ENCODE assay signal across 2 cellular contexts in the genomic region with DNA sequence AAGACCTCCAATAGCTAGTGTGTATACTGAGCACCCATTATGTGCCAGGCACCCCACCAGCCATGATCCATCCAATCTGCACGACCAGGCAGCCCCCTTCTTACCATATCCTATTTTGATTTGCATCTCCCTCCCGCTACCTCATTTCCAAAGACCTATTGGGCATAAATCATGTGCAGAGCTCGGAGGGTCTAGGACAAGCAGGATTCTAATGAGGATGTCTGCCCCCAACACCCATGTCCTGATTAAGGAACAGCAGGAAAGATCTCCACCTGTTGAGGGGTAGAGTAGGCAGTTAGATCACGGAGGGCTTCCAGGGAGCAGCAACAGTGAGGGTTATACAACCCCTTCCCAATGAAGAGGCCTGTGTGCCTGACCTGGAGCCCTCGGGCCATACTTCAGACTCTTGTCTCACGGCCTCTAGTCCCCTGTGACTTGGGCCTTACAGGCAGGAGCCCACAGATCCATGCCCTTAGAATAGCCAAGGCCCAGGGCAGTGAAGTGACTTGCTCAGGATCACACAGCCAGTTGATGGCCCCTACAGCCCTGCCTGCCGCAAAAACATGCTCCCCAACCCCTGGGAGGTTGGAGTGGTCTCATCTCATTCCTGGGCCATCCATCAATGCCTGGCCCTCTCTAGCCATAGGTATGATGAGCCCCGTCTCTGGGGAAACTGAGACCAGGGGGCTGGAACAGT.
TF ChIP-seq lines count a peak whose summit lies in the region.

No MANE protein-coding gene starts in this region.

TF ChIP-seq in SK-N-SH, 30 proteins besides CTCF, POLR2A, EP300 and RAD21 (continued from another document):
- no peak for TF ChIP-seq ELF1 (IDR thresholded peaks at IDR 0.05)
- no peak for TF ChIP-seq RFX5 (IDR thresholded peaks at IDR 0.05; ENCODE audit: low read length)
- no peak for TF ChIP-seq FOXJ3 (CRISPR knock-in tag; IDR thresholded peaks at IDR 0.05)
- no peak for TF ChIP-seq GATA2 (CRISPR knock-in tag; IDR thresholded peaks at IDR 0.05)
- TF ChIP-seq, protein P1, sequence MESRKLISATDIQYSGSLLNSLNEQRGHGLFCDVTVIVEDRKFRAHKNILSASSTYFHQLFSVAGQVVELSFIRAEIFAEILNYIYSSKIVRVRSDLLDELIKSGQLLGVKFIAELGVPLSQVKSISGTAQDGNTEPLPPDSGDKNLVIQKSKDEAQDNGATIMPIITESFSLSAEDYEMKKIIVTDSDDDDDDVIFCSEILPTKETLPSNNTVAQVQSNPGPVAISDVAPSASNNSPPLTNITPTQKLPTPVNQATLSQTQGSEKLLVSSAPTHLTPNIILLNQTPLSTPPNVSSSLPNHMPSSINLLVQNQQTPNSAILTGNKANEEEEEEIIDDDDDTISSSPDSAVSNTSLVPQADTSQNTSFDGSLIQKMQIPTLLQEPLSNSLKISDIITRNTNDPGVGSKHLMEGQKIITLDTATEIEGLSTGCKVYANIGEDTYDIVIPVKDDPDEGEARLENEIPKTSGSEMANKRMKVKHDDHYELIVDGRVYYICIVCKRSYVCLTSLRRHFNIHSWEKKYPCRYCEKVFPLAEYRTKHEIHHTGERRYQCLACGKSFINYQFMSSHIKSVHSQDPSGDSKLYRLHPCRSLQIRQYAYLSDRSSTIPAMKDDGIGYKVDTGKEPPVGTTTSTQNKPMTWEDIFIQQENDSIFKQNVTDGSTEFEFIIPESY (IDR thresholded peaks at IDR 0.05; ENCODE audit: borderline replicate concordance, low read depth) = no peak
- TF ChIP-seq RCOR1 (IDR thresholded peaks at IDR 0.05; ENCODE audit: low read length) = no peak
- TF ChIP-seq, protein P2, sequence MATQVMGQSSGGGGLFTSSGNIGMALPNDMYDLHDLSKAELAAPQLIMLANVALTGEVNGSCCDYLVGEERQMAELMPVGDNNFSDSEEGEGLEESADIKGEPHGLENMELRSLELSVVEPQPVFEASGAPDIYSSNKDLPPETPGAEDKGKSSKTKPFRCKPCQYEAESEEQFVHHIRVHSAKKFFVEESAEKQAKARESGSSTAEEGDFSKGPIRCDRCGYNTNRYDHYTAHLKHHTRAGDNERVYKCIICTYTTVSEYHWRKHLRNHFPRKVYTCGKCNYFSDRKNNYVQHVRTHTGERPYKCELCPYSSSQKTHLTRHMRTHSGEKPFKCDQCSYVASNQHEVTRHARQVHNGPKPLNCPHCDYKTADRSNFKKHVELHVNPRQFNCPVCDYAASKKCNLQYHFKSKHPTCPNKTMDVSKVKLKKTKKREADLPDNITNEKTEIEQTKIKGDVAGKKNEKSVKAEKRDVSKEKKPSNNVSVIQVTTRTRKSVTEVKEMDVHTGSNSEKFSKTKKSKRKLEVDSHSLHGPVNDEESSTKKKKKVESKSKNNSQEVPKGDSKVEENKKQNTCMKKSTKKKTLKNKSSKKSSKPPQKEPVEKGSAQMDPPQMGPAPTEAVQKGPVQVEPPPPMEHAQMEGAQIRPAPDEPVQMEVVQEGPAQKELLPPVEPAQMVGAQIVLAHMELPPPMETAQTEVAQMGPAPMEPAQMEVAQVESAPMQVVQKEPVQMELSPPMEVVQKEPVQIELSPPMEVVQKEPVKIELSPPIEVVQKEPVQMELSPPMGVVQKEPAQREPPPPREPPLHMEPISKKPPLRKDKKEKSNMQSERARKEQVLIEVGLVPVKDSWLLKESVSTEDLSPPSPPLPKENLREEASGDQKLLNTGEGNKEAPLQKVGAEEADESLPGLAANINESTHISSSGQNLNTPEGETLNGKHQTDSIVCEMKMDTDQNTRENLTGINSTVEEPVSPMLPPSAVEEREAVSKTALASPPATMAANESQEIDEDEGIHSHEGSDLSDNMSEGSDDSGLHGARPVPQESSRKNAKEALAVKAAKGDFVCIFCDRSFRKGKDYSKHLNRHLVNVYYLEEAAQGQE (IDR thresholded peaks at IDR 0.05; ENCODE audit: low read depth, low read length) = no peak
- no peak for TF ChIP-seq CHD2 (IDR thresholded peaks at IDR 0.05; ENCODE audit: low read length, partially characterized antibody)
- no peak for TF ChIP-seq GABPA (IDR thresholded peaks at IDR 0.05; ENCODE audit: low read depth)
- TF ChIP-seq TAF1 (IDR thresholded peaks at IDR 0.05; ENCODE audit: borderline replicate concordance, low read depth, low read length) = no peak

TF ChIP-seq in SK-N-SH treated with all-trans-retinoic acid at 6 μM for 48 hours, 23 proteins besides CTCF, POLR2A, EP300 and RAD21:
- TF ChIP-seq, protein P3, sequence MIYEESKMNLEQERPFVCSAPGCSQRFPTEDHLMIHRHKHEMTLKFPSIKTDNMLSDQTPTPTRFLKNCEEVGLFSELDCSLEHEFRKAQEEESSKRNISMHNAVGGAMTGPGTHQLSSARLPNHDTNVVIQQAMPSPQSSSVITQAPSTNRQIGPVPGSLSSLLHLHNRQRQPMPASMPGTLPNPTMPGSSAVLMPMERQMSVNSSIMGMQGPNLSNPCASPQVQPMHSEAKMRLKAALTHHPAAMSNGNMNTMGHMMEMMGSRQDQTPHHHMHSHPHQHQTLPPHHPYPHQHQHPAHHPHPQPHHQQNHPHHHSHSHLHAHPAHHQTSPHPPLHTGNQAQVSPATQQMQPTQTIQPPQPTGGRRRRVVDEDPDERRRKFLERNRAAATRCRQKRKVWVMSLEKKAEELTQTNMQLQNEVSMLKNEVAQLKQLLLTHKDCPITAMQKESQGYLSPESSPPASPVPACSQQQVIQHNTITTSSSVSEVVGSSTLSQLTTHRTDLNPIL (CRISPR knock-in tag; IDR thresholded peaks at IDR 0.05; ENCODE audit: low read depth) = no peak
- TF ChIP-seq, protein P4, sequence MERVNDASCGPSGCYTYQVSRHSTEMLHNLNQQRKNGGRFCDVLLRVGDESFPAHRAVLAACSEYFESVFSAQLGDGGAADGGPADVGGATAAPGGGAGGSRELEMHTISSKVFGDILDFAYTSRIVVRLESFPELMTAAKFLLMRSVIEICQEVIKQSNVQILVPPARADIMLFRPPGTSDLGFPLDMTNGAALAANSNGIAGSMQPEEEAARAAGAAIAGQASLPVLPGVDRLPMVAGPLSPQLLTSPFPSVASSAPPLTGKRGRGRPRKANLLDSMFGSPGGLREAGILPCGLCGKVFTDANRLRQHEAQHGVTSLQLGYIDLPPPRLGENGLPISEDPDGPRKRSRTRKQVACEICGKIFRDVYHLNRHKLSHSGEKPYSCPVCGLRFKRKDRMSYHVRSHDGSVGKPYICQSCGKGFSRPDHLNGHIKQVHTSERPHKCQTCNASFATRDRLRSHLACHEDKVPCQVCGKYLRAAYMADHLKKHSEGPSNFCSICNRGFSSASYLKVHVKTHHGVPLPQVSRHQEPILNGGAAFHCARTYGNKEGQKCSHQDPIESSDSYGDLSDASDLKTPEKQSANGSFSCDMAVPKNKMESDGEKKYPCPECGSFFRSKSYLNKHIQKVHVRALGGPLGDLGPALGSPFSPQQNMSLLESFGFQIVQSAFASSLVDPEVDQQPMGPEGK (CRISPR knock-in tag; IDR thresholded peaks at IDR 0.05; ENCODE audit: borderline replicate concordance) = no peak
